Comparison of ENCODE assay signal across 19 cellular contexts in the genomic region with DNA sequence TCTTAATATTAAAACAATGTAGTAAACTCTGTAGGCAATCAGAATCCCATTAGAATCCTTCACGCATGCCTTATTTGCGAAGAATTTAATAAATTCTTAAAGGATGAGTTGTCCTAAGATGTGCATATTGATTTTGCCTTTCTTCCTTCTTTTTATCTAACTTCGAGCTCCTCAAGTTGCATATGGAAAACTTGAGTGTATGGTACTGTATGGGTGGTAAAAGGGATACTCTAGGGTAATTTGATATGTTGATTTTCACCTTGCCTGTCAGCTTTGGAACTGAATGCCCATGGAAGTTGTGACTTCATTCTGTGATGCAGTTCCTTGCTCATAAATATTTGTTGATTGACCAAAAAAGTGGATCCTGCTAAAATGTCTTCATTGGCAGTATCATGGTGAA.
"Had no signal": no experiment of that assay in that cellular context is flagged by ENCODE, and none has a peak within 500 bp of the region (broad histone marks: within the 10 kb centered on the region; RNA-seq: fewer than 3 reads in every experiment).

No MANE protein-coding gene starts in this region.

- H3K27me3 Mint-ChIP-seq: IgD-negative memory B cell had no signal

- DNase-seq: Kasumi-1, MM.1S, NCI-H1092 treated with DMSO at 0.1 percent for 48 hours, NCI-H1436, NCI-H187 treated with DMSO at 0.1 percent for 48 hours, NCI-H2029 treated with DMSO at 0.1 percent for 48 hours, NCI-H2171, NCI-H226, NCI-H446, NCI-H510A, NCI-H524 treated with DMSO at 0.1 percent for 48 hours, NCI-H69, NCI-H774, SHP77, SK-N-SH, SW 1271 had no signal

- H3K9me3 Mint-ChIP-seq: IgD-negative memory B cell had no signal

- ATAC-seq: K562, Panc1 had no signal

- H3K27ac Mint-ChIP-seq: IgD-negative memory B cell had no signal

- H3K4me3 Mint-ChIP-seq: IgD-negative memory B cell had no signal
